Comparison of ENCODE assay signal across 8 cellular contexts in the genomic region with DNA sequence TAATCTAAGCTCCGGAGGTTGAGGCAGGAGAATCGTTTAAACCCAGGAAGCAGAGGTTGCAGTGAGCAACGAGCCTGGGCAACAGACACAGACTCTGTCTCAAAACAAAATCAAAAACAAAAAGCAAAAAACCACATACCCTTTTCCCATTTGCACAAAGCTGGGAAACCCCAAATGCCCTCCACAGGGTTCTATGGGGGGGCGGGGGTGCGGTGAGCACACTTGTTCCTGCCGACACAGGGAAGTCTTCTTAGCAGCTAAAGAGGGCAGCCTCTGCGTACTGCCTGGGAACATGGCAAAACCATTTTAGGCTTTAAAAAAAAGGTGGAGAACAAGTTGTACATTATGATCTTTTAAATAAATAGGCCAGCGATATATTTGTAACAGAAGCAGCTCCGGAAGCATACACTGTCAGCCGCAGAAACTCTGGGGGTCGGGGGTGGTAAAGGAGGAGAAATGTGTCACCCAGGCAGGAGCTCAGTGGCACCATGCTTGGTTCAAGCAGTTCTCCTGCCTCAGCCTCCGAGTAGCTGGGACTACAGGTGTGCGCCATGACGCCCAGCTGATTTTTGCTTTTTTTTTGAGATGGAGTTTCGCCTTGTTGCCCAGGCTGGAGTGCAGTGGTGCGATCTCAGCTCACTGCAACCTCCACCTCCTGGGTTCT. TPM values are rescaled to one million over a fixed set of nuclear protein-coding genes. Genes with fewer than 3 reads are reported as not detected.
DNase-seq lines count a peak whose midpoint lies in the region; ATAC-seq and TF ChIP-seq lines count a peak whose summit lies in the region.
"Not testable (repeated sequence)": the region's sequence is repeated elsewhere in the genome, so short reads cannot be mapped to it uniquely, and the experiment has no call there.

No MANE protein-coding gene starts in this region.

- 0 out of 2 replicates have a peak overlapping the region, but pooled peaks have one; percentile 9 for H3K27ac ChIP-seq in C4-2B
- not testable (repeated sequence) for H3K27ac ChIP-seq in HUES48 (ENCODE audit: low read depth, low read length)
- H3K27ac ChIP-seq in RWPE2 (ENCODE audit: poor library complexity, severe bottlenecking), result peak overlapping the region; percentile 98

- not testable (repeated sequence) for ATAC-seq in RWPE2 (ENCODE audit: low read depth); activated naive CD4-positive, alpha-beta T cell treated with anti-CD3 and anti-CD28 coated beads, Interleukin-2, amount 50 U/mL, for 72 hours; stimulated activated naive B cell treated with anti-CD40 and anti-IgM and Interleukin-4, amounts not matched to agents 10 μg/mL and 1 μg/mL and 100 μg/mL, for 72 hours (replicated peaks)

- H3K36me3 ChIP-seq in HUES48 (ENCODE audit: control insufficient read depth, insufficient read depth, low read length) (peaks cover 12% of the 10 kb centered on the region; the same call in 1 of the 2 replicates), RWPE2 (ENCODE audit: low read depth) (peaks cover 81% of the 10 kb centered on the region)

- H3K27ac Mint-ChIP-seq in activated CD4-positive, alpha-beta memory T cell treated with anti-CD3 and anti-CD28 coated beads for 36 hours, result peak overlapping the region; percentile 100
- peak overlapping the region; percentile 99 to 100 for H3K27ac Mint-ChIP-seq in activated naive CD4-positive, alpha-beta T cell treated with anti-CD3 and anti-CD28 coated beads, Interleukin-2, amount 50 U/mL, for 72 hours
- H3K27ac Mint-ChIP-seq in nephron; stimulated activated naive B cell treated with anti-CD40 and anti-IgM and Interleukin-4, amounts not matched to agents 10 μg/mL and 1 μg/mL and 100 μg/mL, for 72 hours: not testable (repeated sequence)

- not testable (repeated sequence) for TF ChIP-seq CTCF in C4-2B (conservative IDR thresholded peaks at IDR 0.05); RWPE2 (IDR thresholded peaks at IDR 0.05; ENCODE audit: poor library complexity, severe bottlenecking); nephron (IDR thresholded peaks at IDR 0.05; ENCODE audit: unreplicated experiment in 3 of 3)

- H3K4me1 Mint-ChIP-seq in activated CD4-positive, alpha-beta memory T cell treated with anti-CD3 and anti-CD28 coated beads for 36 hours (ENCODE audit: low read depth), result peaks cover 55% of the 10 kb centered on the region
- peaks cover 34% of the 10 kb centered on the region for H3K4me1 Mint-ChIP-seq in nephron
- H3K4me1 Mint-ChIP-seq in stimulated activated naive B cell treated with anti-CD40 and anti-IgM and Interleukin-4, amounts not matched to agents 10 μg/mL and 1 μg/mL and 100 μg/mL, for 72 hours, result peaks cover 32 to 77% of the 10 kb centered on the region in 2 donors

- H3K9me3 Mint-ChIP-seq in activated CD4-positive, alpha-beta memory T cell treated with anti-CD3 and anti-CD28 coated beads for 36 hours; activated naive CD4-positive, alpha-beta T cell treated with anti-CD3 and anti-CD28 coated beads, Interleukin-2, amount 50 U/mL, for 72 hours; nephron; stimulated activated naive B cell treated with anti-CD40 and anti-IgM and Interleukin-4, amounts not matched to agents 10 μg/mL and 1 μg/mL and 100 μg/mL, for 72 hours: not testable (repeated sequence)

- POLR2A ChIA-PET in activated CD4-positive, alpha-beta memory T cell treated with anti-CD3 and anti-CD28 coated beads for 36 hours (lab: Charles Lee), result interaction anchor here (0.6 to 7.5 kb wide), 11 partner anchors 9 to 1229 kb away, joined by 3 to 103 read pairs (median 7); no protein-coding TSS in a partner anchor

- H3K4me1 ChIP-seq in HUES48 (ENCODE audit: control insufficient read depth, insufficient read depth, low read length) (peaks cover 25% of the 10 kb centered on the region), RWPE2 (ENCODE audit: insufficient read depth, poor library complexity, severe bottlenecking) (peaks cover 32% of the 10 kb centered on the region)

- H3K9me3 ChIP-seq in HUES48 (ENCODE audit: control insufficient read depth, insufficient read depth, low read length); RWPE2 (ENCODE audit: severe bottlenecking): not testable (repeated sequence)

- peaks cover 67% of the 10 kb centered on the region for H3K36me3 Mint-ChIP-seq in activated CD4-positive, alpha-beta memory T cell treated with anti-CD3 and anti-CD28 coated beads for 36 hours
- H3K36me3 Mint-ChIP-seq in activated naive CD4-positive, alpha-beta T cell treated with anti-CD3 and anti-CD28 coated beads, Interleukin-2, amount 50 U/mL, for 72 hours, result peaks cover 51 to 52% of the 10 kb centered on the region in 2 donors
- H3K36me3 Mint-ChIP-seq in nephron (ENCODE audit: low read depth), result not testable (repeated sequence)
- peaks cover 29 to 43% of the 10 kb centered on the region in 2 donors for H3K36me3 Mint-ChIP-seq in stimulated activated naive B cell treated with anti-CD40 and anti-IgM and Interleukin-4, amounts not matched to agents 10 μg/mL and 1 μg/mL and 100 μg/mL, for 72 hours

- H3K9ac ChIP-seq in HUES48 (ENCODE audit: low read depth, low read length), result not testable (repeated sequence)

- intact Hi-C loops in activated CD4-positive, alpha-beta memory T cell treated with anti-CD3 and anti-CD28 coated beads for 36 hours (cut with micrococcal nuclease), result loop anchor here (1.0 kb wide), 1 partner anchor 10 kb away; no protein-coding TSS in a partner anchor

- CTCF ChIA-PET in activated CD4-positive, alpha-beta memory T cell treated with anti-CD3 and anti-CD28 coated beads for 36 hours (lab: Charles Lee), result interaction anchor here (0.6 to 15.0 kb wide), 6 partner anchors 10 to 99 kb away, joined by 3 to 275 read pairs (median 6); no protein-coding TSS in a partner anchor

- H3K4me3 ChIP-seq in HUES48 (ENCODE audit: low read depth, low read length) (peak overlapping the region; percentile 35), RWPE2 (ENCODE audit: severe bottlenecking) (peak overlapping the region; percentile 99)

- TF ChIP-seq POLR2A in erythroblast (IDR thresholded peaks at IDR 0.05; ENCODE audit: low read length), result peak; percentile 7

- DNase-seq in RWPE2 (ENCODE audit: low spot score); activated naive CD4-positive, alpha-beta T cell treated with anti-CD3 and anti-CD28 coated beads, Interleukin-2, amount 50 U/mL, for 72 hours (ENCODE audit: low spot score in 2 of 2); erythroblast (lab: John Stamatoyannopoulos, UW); stimulated activated naive B cell treated with anti-CD40 and anti-IgM and Interleukin-4, amounts not matched to agents 10 μg/mL and 1 μg/mL and 100 μg/mL, for 72 hours: not testable (repeated sequence)
- DNase-seq in activated CD4-positive, alpha-beta memory T cell treated with anti-CD3 and anti-CD28 coated beads for 36 hours, result peak; percentile 86

- not testable (repeated sequence) for H3K27me3 Mint-ChIP-seq in activated CD4-positive, alpha-beta memory T cell treated with anti-CD3 and anti-CD28 coated beads for 36 hours; stimulated activated naive B cell treated with anti-CD40 and anti-IgM and Interleukin-4, amounts not matched to agents 10 μg/mL and 1 μg/mL and 100 μg/mL, for 72 hours
- peaks cover 38% of the 10 kb centered on the region for H3K27me3 Mint-ChIP-seq in nephron (ENCODE audit: low read depth)

- H3K4me3 Mint-ChIP-seq in activated CD4-positive, alpha-beta memory T cell treated with anti-CD3 and anti-CD28 coated beads for 36 hours, result peak overlapping the region; percentile 100
- peak overlapping the region in 2 of 3 experiments; percentile 60 to 65 for H3K4me3 Mint-ChIP-seq in nephron
- H3K4me3 Mint-ChIP-seq in stimulated activated naive B cell treated with anti-CD40 and anti-IgM and Interleukin-4, amounts not matched to agents 10 μg/mL and 1 μg/mL and 100 μg/mL, for 72 hours, result peak overlapping the region; percentile 52 to 95

- H3K27me3 ChIP-seq in HUES48 (ENCODE audit: control insufficient read depth, insufficient read depth, low read length), result peaks cover 63% of the 10 kb centered on the region
- H3K27me3 ChIP-seq in RWPE2 (ENCODE audit: insufficient read depth, poor library complexity, severe bottlenecking), result not testable (repeated sequence)

RNA-seq across cellular contexts. Expression of gene SLC7A5, which starts 3.3 kb away (rescaled TPM):
- 100 to 1,000 TPM; 262 TPM for total RNA-seq in activated CD4-positive, alpha-beta memory T cell treated with anti-CD3 and anti-CD28 coated beads for 36 hours
- total RNA-seq in activated naive CD4-positive, alpha-beta T cell treated with anti-CD3 and anti-CD28 coated beads, Interleukin-2, amount 50 U/mL, for 72 hours, result 100 to 1,000 TPM; 112 to 197 TPM
